16 cellular contexts compared by ENCODE assay signal in the genomic region with DNA sequence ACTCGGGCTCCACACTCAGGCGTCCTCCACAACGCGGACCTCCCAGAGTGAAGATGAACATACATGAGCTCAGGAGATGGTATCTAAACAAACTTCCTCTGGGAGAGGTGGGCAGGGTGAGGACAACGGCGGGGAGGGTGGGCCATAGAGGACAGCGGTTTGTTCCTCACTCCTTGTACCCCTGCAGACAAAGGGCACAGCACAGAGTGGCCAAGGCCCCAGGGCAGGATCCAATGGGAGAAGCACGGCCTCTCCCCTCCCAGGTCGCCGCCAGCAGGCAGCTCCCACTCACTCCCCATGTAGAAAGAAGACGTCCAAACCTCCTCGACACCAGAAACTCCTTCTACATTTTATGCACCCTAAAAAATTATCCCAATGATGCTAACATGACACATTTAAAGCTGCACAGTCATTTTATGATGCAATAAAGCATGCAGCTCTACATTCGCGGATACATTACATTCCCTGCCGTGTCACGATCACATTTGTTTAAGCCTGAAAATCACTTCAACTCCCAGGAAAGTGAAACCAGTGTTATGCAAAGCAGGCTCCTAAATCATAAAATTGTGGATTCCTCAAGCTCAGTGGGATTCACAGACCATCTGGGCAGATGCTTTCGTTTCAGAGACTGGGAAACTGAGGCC.
A peak's percentile ranks its signal among the peaks of the same experiment; 100 is the strongest.
DNase-seq lines count a peak whose midpoint lies in the region; ATAC-seq, FAIRE-seq and TF ChIP-seq lines count a peak whose summit lies in the region.
"Had no signal": no experiment of that assay in that cellular context is flagged by ENCODE, and none has a peak within 500 bp of the region (broad histone marks: within the 10 kb centered on the region; RNA-seq: fewer than 3 reads in every experiment).

No MANE protein-coding gene starts in this region.

- no peak overlapping the region for H2AK5ac ChIP-seq in trophoblast cell (ENCODE audit: low read length)

- no peak for ATAC-seq in HG03095 (IDR thresholded peaks at IDR 0.05; ENCODE audit: unreplicated experiment)
- ATAC-seq: Right ventricle myocardium inferior had no signal

- peaks cover 4% of the 10 kb centered on the region for H3K79me2 ChIP-seq in trophoblast cell (ENCODE audit: control insufficient read depth, insufficient read depth, low read length, poor library complexity)

- H3K4ac ChIP-seq in trophoblast cell (ENCODE audit: low read depth, low read length): peak overlapping the region; percentile 12

- peaks cover 8 to 13% of the 10 kb centered on the region in 2 experiments for H3K4me1 ChIP-seq in trophoblast cell (ENCODE audit: control insufficient read depth in 1 of 2, insufficient read depth in 2 of 2, low read length in 2 of 2)
- H3K4me1 ChIP-seq in BE2C: peaks cover 30% of the 10 kb centered on the region
- H3K4me1 ChIP-seq in prostate gland (replicated peaks): no peaks in the 10 kb centered on the region
- H3K4me1 ChIP-seq: colonic mucosa had no signal

- H2AFZ ChIP-seq in trophoblast cell (ENCODE audit: insufficient read depth, low read length, poor library complexity): no peak overlapping the region

- H3K14ac ChIP-seq in trophoblast cell (ENCODE audit: low read length): no peak overlapping the region

- H3K27ac ChIP-seq in SK-N-MC: peak overlapping the region; percentile 6; the same call in 1 of the 2 replicates
- H3K27ac ChIP-seq in trophoblast cell (ENCODE audit: low read depth, low read length): no peak overlapping the region
- H3K27ac ChIP-seq in prostate gland: no peak overlapping the region
- H3K27ac ChIP-seq: colonic mucosa, KMS-11 had no signal

- H2BK5ac ChIP-seq in trophoblast cell (ENCODE audit: low read depth, low read length, poor library complexity): no peak overlapping the region

- no peak overlapping the region for H4K91ac ChIP-seq in trophoblast cell (ENCODE audit: low read depth, low read length)

- DNase-seq in GM12891 (ENCODE audit: insufficient read length, low spot score) (no peak), SK-N-MC (ENCODE audit: low read depth, low spot score) (peak; percentile 16), fibroblast of peridontal ligament (ENCODE audit: extremely low read depth) (peak; percentile 88), trophoblast cell (no peak), NCI-H69 (lab: John Stamatoyannopoulos, UW) (no peak), BE2C (no peak), prostate gland (ENCODE audit: low spot score) (no peak)
- DNase-seq: CD8-positive, alpha-beta memory T cell; colonic mucosa; NCI-H774; sigmoid colon had no signal

- H3K9ac ChIP-seq in SK-N-MC (ENCODE audit: insufficient read length): no peak overlapping the region
- H3K9ac ChIP-seq in trophoblast cell (ENCODE audit: low read length): no peak overlapping the region
- H3K9ac ChIP-seq: KMS-11 had no signal

- peak overlapping the region; percentile 88 for H3K18ac ChIP-seq in trophoblast cell (ENCODE audit: low read length)

- no peak overlapping the region for H4K8ac ChIP-seq in trophoblast cell (ENCODE audit: low read depth, low read length)

- no peak overlapping the region for H3K23ac ChIP-seq in trophoblast cell (ENCODE audit: low read length)

- no peaks in the 10 kb centered on the region for H3K9me3 ChIP-seq in SK-N-MC (ENCODE audit: low read depth, low read length)
- no peaks in the 10 kb centered on the region for H3K9me3 ChIP-seq in trophoblast cell (ENCODE audit: insufficient read depth, low read depth, low read length)
- H3K9me3 ChIP-seq in BE2C: no peaks in the 10 kb centered on the region
- no peaks in the 10 kb centered on the region for H3K9me3 ChIP-seq in prostate gland
- H3K9me3 ChIP-seq: colonic mucosa, sigmoid colon had no signal

- intact Hi-C loops in prostate gland (cut with DNase I): no loop called here

- H3K36me3 ChIP-seq in SK-N-MC (ENCODE audit: insufficient read depth, low read length) (no peaks in the 10 kb centered on the region), trophoblast cell (ENCODE audit: control insufficient read depth in 1 of 2, insufficient read depth in 2 of 2, low read length in 2 of 2) (peaks cover 54 to 61% of the 10 kb centered on the region in 2 experiments), BE2C (peaks cover 27% of the 10 kb centered on the region), prostate gland (no peaks in the 10 kb centered on the region)
- H3K36me3 ChIP-seq: colonic mucosa, sigmoid colon had no signal

- no peak overlapping the region for H2BK120ac ChIP-seq in trophoblast cell (ENCODE audit: insufficient read depth, low read length, poor library complexity)

- H3K4me2 ChIP-seq in trophoblast cell (ENCODE audit: low read length): no peak overlapping the region
- H3K4me2 ChIP-seq: KMS-11 had no signal

- no peak overlapping the region for H2BK12ac ChIP-seq in trophoblast cell (ENCODE audit: low read length)

- no peaks in the 10 kb centered on the region for H3K27me3 ChIP-seq in trophoblast cell (ENCODE audit: insufficient read depth, low read length)
- H3K27me3 ChIP-seq in BE2C: no peaks in the 10 kb centered on the region
- no peaks in the 10 kb centered on the region for H3K27me3 ChIP-seq in prostate gland (replicated peaks; ENCODE audit: insufficient read depth)
- H3K27me3 ChIP-seq: colonic mucosa, sigmoid colon had no signal

- peak; percentile 40 for FAIRE-seq in GM12891 (lab: Jason Lieb, UNC)
- FAIRE-seq: frontal cortex, islet of Langerhans had no signal

- WGBS in trophoblast cell (ENCODE audit: extremely low coverage, insufficient coverage, insufficient read length): no CpG with 5 or more reads among the region's 17 CpGs
- 64% methylated on average over 17 of the region's 17 CpGs for WGBS in prostate gland

- H3K79me1 ChIP-seq in trophoblast cell (ENCODE audit: low read length): peaks cover 5% of the 10 kb centered on the region

- TF ChIP-seq POLR2A in GM12891 (IDR thresholded peaks at IDR 0.05; ENCODE audit: low read depth, low read length) (no peak), prostate gland (IDR thresholded peaks at IDR 0.05) (no peak)

- TF ChIP-seq CTCF in BE2C (IDR thresholded peaks at IDR 0.05; ENCODE audit: low read depth, low read length) (no peak), prostate gland (IDR thresholded peaks at IDR 0.05) (no peak)

- no peak overlapping the region for H4K12ac ChIP-seq in trophoblast cell (ENCODE audit: low read depth, low read length)

- no peak overlapping the region for H3K4me3 ChIP-seq in SK-N-MC
- H3K4me3 ChIP-seq in trophoblast cell (ENCODE audit: low read depth, low read length): no peak overlapping the region
- H3K4me3 ChIP-seq in BE2C (ENCODE audit: low read depth, low read length): no peak overlapping the region
- H3K4me3 ChIP-seq in prostate gland: no peak overlapping the region
- H3K4me3 ChIP-seq: colonic mucosa, sigmoid colon had no signal

TF ChIP-seq in GM12891, 5 proteins besides CTCF, POLR2A, EP300 and RAD21:
- TF ChIP-seq POU2F2 (IDR thresholded peaks at IDR 0.05; ENCODE audit: low read depth, low read length) (no peak), TAF1 (IDR thresholded peaks at IDR 0.05; ENCODE audit: low read depth, low read length) (no peak), SPI1 (IDR thresholded peaks at IDR 0.05; ENCODE audit: low read depth, low read length) (no peak), PAX5 (IDR thresholded peaks at IDR 0.05; ENCODE audit: insufficient read depth, low read length, severe bottlenecking) (no peak), POLR2AphosphoS5 (IDR thresholded peaks at IDR 0.05; ENCODE audit: low read depth, low read length) (no peak)

Comparison
In these comparisons a context has a peak if more than half of its experiments do, and no peak if none do; other contexts are left out.
1. DNase-seq: peak in SK-N-MC (single experiment) and fibroblast of peridontal ligament (single experiment); none in GM12891 (single experiment), trophoblast cell (0 of 2), NCI-H69 (single experiment), BE2C (single experiment) and prostate gland (single experiment).